ENCODE assay signal across 8 cellular contexts in the genomic region with DNA sequence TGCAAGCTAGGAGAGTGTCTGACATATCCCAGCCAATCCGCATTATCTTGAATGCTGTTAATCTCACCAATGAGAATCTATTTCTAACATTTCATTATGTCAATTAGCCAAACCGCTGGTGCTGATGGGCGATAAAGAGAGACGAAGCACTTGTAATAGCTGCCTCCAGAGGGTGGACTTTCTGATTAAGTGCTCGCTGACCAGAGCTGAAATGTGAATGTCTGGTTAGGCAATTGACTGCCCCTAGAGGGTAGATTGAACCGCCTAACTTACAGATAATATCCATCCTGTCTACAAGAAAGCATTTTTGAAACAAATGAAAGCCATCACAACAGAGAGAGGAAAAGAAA. TPM values are rescaled to one million over a fixed set of nuclear protein-coding genes. Genes with fewer than 3 reads are reported as not detected.
DNase-seq lines count a peak whose midpoint lies in the region; ATAC-seq, FAIRE-seq and TF ChIP-seq lines count a peak whose summit lies in the region.

No MANE protein-coding gene starts in this region.

- H3K27ac Mint-ChIP-seq in activated T-helper 17 cell treated with anti-CD3 and anti-CD28 coated beads, Interleukin-2, amount 50 U/mL, for 72 hours = peak overlapping the region; percentile 96

- H3K36me3 Mint-ChIP-seq in activated T-helper 17 cell treated with anti-CD3 and anti-CD28 coated beads, Interleukin-2, amount 50 U/mL, for 72 hours (ENCODE audit: low read depth) = peaks cover 67% of the 10 kb centered on the region

- H3K27me3 Mint-ChIP-seq in activated T-helper 17 cell treated with anti-CD3 and anti-CD28 coated beads, Interleukin-2, amount 50 U/mL, for 72 hours = peaks cover 14% of the 10 kb centered on the region

- H3K4me3 Mint-ChIP-seq in activated T-helper 17 cell treated with anti-CD3 and anti-CD28 coated beads, Interleukin-2, amount 50 U/mL, for 72 hours = peak overlapping the region; percentile 97

- H3K4me3 ChIP-seq in AG09309 (ENCODE audit: control insufficient read depth, low read depth, low read length) = peak overlapping the region; percentile 97

- TF ChIP-seq CTCF in AG09309 (IDR thresholded peaks at IDR 0.05; ENCODE audit: control insufficient read depth, insufficient read depth, low read depth, low read length, missing control alignments) = peak; percentile 72
- no peak for TF ChIP-seq CTCF in omental fat pad (IDR thresholded peaks at IDR 0.05)

- peak; percentile 17 for ATAC-seq in GM18499 (IDR thresholded peaks at IDR 0.05; ENCODE audit: insufficient read depth, unreplicated experiment)
- peak; percentile 18 for ATAC-seq in HG03108 (IDR thresholded peaks at IDR 0.05; ENCODE audit: unreplicated experiment)
- ATAC-seq in activated T-helper 17 cell treated with anti-CD3 and anti-CD28 coated beads, Interleukin-2, amount 50 U/mL, for 72 hours (replicated peaks) = peak; percentile 20
- ATAC-seq in omental fat pad (ENCODE audit: low FRiP score) = peak; percentile 73
- no peak for ATAC-seq in HG02610 (IDR thresholded peaks at IDR 0.05; ENCODE audit: unreplicated experiment)

- H3K9me3 Mint-ChIP-seq in activated T-helper 17 cell treated with anti-CD3 and anti-CD28 coated beads, Interleukin-2, amount 50 U/mL, for 72 hours = no peaks in the 10 kb centered on the region

- peaks cover 20% of the 10 kb centered on the region for H3K4me1 Mint-ChIP-seq in activated T-helper 17 cell treated with anti-CD3 and anti-CD28 coated beads, Interleukin-2, amount 50 U/mL, for 72 hours

- FAIRE-seq in frontal cortex (lab: Jason Lieb, UNC) = no peak

- DNase-seq in AG09309 (ENCODE audit: low read depth) (peak; percentile 87), NCI-H345 treated with DMSO at 0.1 percent for 48 hours (lab: John Stamatoyannopoulos, UW; ENCODE audit: unreplicated experiment) (peak; percentile 49), frontal cortex (ENCODE audit: low spot score in 2 of 2) (peak; percentile 79 to 84), omental fat pad (ENCODE audit: low spot score) (no peak)

RNA-seq across cellular contexts. Expression of gene GRWD1, which starts 0.6 kb away (rescaled TPM):
- total RNA-seq in activated T-helper 17 cell treated with anti-CD3 and anti-CD28 coated beads, Interleukin-2, amount 50 U/mL, for 72 hours = 10 to 100 TPM; 34.9 to 72.9 TPM
- 6.9 TPM for total RNA-seq in frontal cortex
- total RNA-seq in omental fat pad = 10 to 100 TPM; 19.5 to 90.5 (median 31.5) TPM

RNA-seq across cellular contexts. Expression of gene KCNJ14, which starts 10.1 kb away (rescaled TPM):
- total RNA-seq in activated T-helper 17 cell treated with anti-CD3 and anti-CD28 coated beads, Interleukin-2, amount 50 U/mL, for 72 hours = 1 to 10 TPM; 1.7 to 2.1 TPM
- 0.82 TPM for total RNA-seq in frontal cortex
- 1 to 10 TPM in 2 of 4 donors, under 1 TPM in 2; 0.56 to 2.2 (median 1.1) TPM for total RNA-seq in omental fat pad

RNA-seq across cellular contexts. Expression of gene CYTH2, which starts 23.9 kb away (rescaled TPM):
- total RNA-seq in activated T-helper 17 cell treated with anti-CD3 and anti-CD28 coated beads, Interleukin-2, amount 50 U/mL, for 72 hours = 10 to 100 TPM; 30.6 to 35.4 TPM
- total RNA-seq in frontal cortex (78.3 TPM), omental fat pad (10 to 100 TPM; 19.2 to 49.7 (median 26.8) TPM)

RNA-seq across cellular contexts. Expression of gene GRIN2D, which starts 51.8 kb away (rescaled TPM):
- total RNA-seq in activated T-helper 17 cell treated with anti-CD3 and anti-CD28 coated beads, Interleukin-2, amount 50 U/mL, for 72 hours = 1 to 10 TPM in 1 of 2 donors, under 1 TPM in 1; 0.28 to 1.2 TPM
- 2.9 TPM for total RNA-seq in frontal cortex
- total RNA-seq in omental fat pad = under 1 TPM; 0.12 to 0.63 (median 0.33) TPM

RNA-seq across cellular contexts. Expression of gene KDELR1, which starts 53.9 kb away (rescaled TPM):
- total RNA-seq in activated T-helper 17 cell treated with anti-CD3 and anti-CD28 coated beads, Interleukin-2, amount 50 U/mL, for 72 hours = 10 to 100 TPM; 73.8 to 97.0 TPM
- total RNA-seq in frontal cortex (21.6 TPM), omental fat pad (100 to 1,000 TPM in 1 of 4 donors, 10 to 100 TPM in 3; 72.2 to 102 (median 75.3) TPM)
